ENCODE assay signal across 10 cellular contexts in genomic region chr12:120689397-120690082, GRCh38. TPM values are rescaled to one million over a fixed set of nuclear protein-coding genes. Genes with fewer than 3 reads are reported as not detected.
DNase-seq lines count a peak whose midpoint lies in the region; ATAC-seq, FAIRE-seq and TF ChIP-seq lines count a peak whose summit lies in the region.
"Had no signal": no experiment of that assay in that cellular context is flagged by ENCODE, and none has a peak within 500 bp of the region (broad histone marks: within the 10 kb centered on the region; RNA-seq: fewer than 3 reads in every experiment).

No MANE protein-coding gene starts in this region.

- no peaks in the 10 kb centered on the region for H3K27me3 Mint-ChIP-seq in CD8-positive, alpha-beta T cell (ENCODE audit: low read depth)
- H3K27me3 Mint-ChIP-seq in nephron (ENCODE audit: low read depth), result no peaks in the 10 kb centered on the region

- no peak overlapping the region for H3K4me3 ChIP-seq in CD8-positive, alpha-beta T cell (ENCODE audit: low read depth, low read length)
- H3K4me3 ChIP-seq in MG63, result peak overlapping the region; percentile 66
- peak overlapping the region; percentile 94 for H3K4me3 ChIP-seq in colonic mucosa

- H3K4me1 Mint-ChIP-seq in CD8-positive, alpha-beta T cell (ENCODE audit: low read depth), result peaks cover 59% of the 10 kb centered on the region
- H3K4me1 Mint-ChIP-seq in nephron, result peaks cover 60% of the 10 kb centered on the region

- peak overlapping the region; percentile 84 for H3K4me3 Mint-ChIP-seq in CD8-positive, alpha-beta T cell
- peak overlapping the region; percentile 88 to 97 (median 92) for H3K4me3 Mint-ChIP-seq in nephron

- no peak overlapping the region for H3K27ac Mint-ChIP-seq in CD8-positive, alpha-beta T cell
- peak overlapping the region; percentile 69 to 88 (median 80) for H3K27ac Mint-ChIP-seq in nephron

- no peak for ATAC-seq in CD8-positive, alpha-beta T cell
- no peak for ATAC-seq in HG03378 (IDR thresholded peaks at IDR 0.05; ENCODE audit: unreplicated experiment)

- DNase-seq in CD8-positive, alpha-beta T cell, result no peak
- DNase-seq in MG63 (no peak), colonic mucosa (peak; percentile 36), amniotic stem cell (lab: John Stamatoyannopoulos, UW) (no peak), H4 (ENCODE audit: low spot score) (no peak), GM19239 (ENCODE audit: insufficient read length, low spot score) (no peak)
- DNase-seq: cortex of kidney had no signal

- H3K27ac ChIP-seq in CD8-positive, alpha-beta T cell (ENCODE audit: low read depth, low read length), result no peak overlapping the region
- H3K27ac ChIP-seq in colonic mucosa, result peak overlapping the region; percentile 89
- H3K27ac ChIP-seq: RWPE1 had no signal

- TF ChIP-seq CTCF in CD8-positive, alpha-beta T cell (IDR thresholded peaks at IDR 0.05), result no peak
- TF ChIP-seq CTCF in colonic mucosa (IDR thresholded peaks at IDR 0.05) (no peak), nephron (IDR thresholded peaks at IDR 0.05; ENCODE audit: unreplicated experiment in 3 of 3) (no peak)

- CTCF ChIA-PET in CD8-positive, alpha-beta T cell (lab: Charles Lee), result interaction anchor here (0.6 to 3.4 kb wide), 3 partner anchors 9 to 525 kb away, joined by 3 to 19 read pairs (median 4); no protein-coding TSS in a partner anchor

- no peaks in the 10 kb centered on the region for H3K27me3 ChIP-seq in CD8-positive, alpha-beta T cell (ENCODE audit: insufficient read depth, low read length)
- no peaks in the 10 kb centered on the region for H3K27me3 ChIP-seq in MG63
- no peaks in the 10 kb centered on the region for H3K27me3 ChIP-seq in colonic mucosa

- no peaks in the 10 kb centered on the region for H3K9me3 Mint-ChIP-seq in CD8-positive, alpha-beta T cell
- H3K9me3 Mint-ChIP-seq in nephron, result no peaks in the 10 kb centered on the region

- H3K36me3 ChIP-seq in CD8-positive, alpha-beta T cell (ENCODE audit: insufficient read depth, low read length), result peaks cover under 1% of the 10 kb centered on the region
- H3K36me3 ChIP-seq in MG63, result peaks cover 32% of the 10 kb centered on the region
- peaks cover 6% of the 10 kb centered on the region for H3K36me3 ChIP-seq in colonic mucosa

- intact Hi-C loops in CD8-positive, alpha-beta T cell (cut with DNase I, micrococcal nuclease), result loop anchor here (5.0 kb wide), 3 partner anchors 372 to 608 kb away; partner anchors contain the start of genes CAMKK2 (in 1 of the 2) and P2RX4 (in 1 of the 2)
- intact Hi-C loops in colonic mucosa (cut with DNase I), result no loop called here

- H3K4me1 ChIP-seq in CD8-positive, alpha-beta T cell (ENCODE audit: insufficient read depth, low read length), result peaks cover 29% of the 10 kb centered on the region
- H3K4me1 ChIP-seq in colonic mucosa, result peaks cover 18% of the 10 kb centered on the region

- FAIRE-seq in GM19239 (lab: Jason Lieb, UNC), result no peak

- POLR2A ChIA-PET in CD8-positive, alpha-beta T cell (lab: Charles Lee), result no interaction called here

- peaks cover 22% of the 10 kb centered on the region for H3K36me3 Mint-ChIP-seq in CD8-positive, alpha-beta T cell
- peaks cover 21% of the 10 kb centered on the region for H3K36me3 Mint-ChIP-seq in nephron (ENCODE audit: low read depth)

- H3K9me3 ChIP-seq in CD8-positive, alpha-beta T cell (ENCODE audit: low read length), result no peaks in the 10 kb centered on the region
- no peaks in the 10 kb centered on the region for H3K9me3 ChIP-seq in MG63
- H3K9me3 ChIP-seq in colonic mucosa, result no peaks in the 10 kb centered on the region

- H3K9ac ChIP-seq in colonic mucosa (ENCODE audit: low read depth in 2 of 2, low read length in 2 of 2), result peak overlapping the region in 1 of 2 donors; percentile 80

RNA-seq across cellular contexts. Expression of gene MLEC, which starts 2.6 kb away (rescaled TPM):
- total RNA-seq in CD8-positive, alpha-beta T cell, result 10 to 100 TPM; 20.3 to 22.5 TPM
- total RNA-seq in MG63 (2014; rRNA removed; shearing (Covaris generic); ENCODE audit: low replicate concordance), result 128 and 143 TPM in 2 replicates
- total RNA-seq in colonic mucosa, result 100 to 1,000 TPM; 331 to 500 TPM
- 136 and 137 TPM in 2 replicates for total RNA-seq in H4 (2014; rRNA removed; shearing (Covaris generic))

RNA-seq across cellular contexts. Expression of gene UNC119B, which starts 20.7 kb away (rescaled TPM):
- total RNA-seq in CD8-positive, alpha-beta T cell, result 1 to 10 TPM; 8.1 to 8.4 TPM
- 30.8 and 43.8 TPM in 2 replicates for total RNA-seq in MG63 (2014; rRNA removed; shearing (Covaris generic); ENCODE audit: low replicate concordance)
- total RNA-seq in colonic mucosa, result 10 to 100 TPM; 22.7 to 28.3 TPM
- 14.3 and 14.4 TPM in 2 replicates for total RNA-seq in H4 (2014; rRNA removed; shearing (Covaris generic))

RNA-seq across cellular contexts. Expression of gene ACADS, which starts 36.1 kb away (rescaled TPM):
- total RNA-seq in CD8-positive, alpha-beta T cell, result 1 to 10 TPM; 7.3 to 9.1 TPM
- total RNA-seq in MG63 (2014; rRNA removed; shearing (Covaris generic); ENCODE audit: low replicate concordance), result 6.4 and 7.5 TPM in 2 replicates
- total RNA-seq in colonic mucosa, result 100 to 1,000 TPM in 1 of 2 donors, 10 to 100 TPM in 1; 86.0 to 202 TPM
- total RNA-seq in H4 (2014; rRNA removed; shearing (Covaris generic)), result 5.3 and 7.4 TPM in 2 replicates

RNA-seq across cellular contexts. Expression of gene CABP1, which starts 49.1 kb away (rescaled TPM):
- not detected for total RNA-seq in CD8-positive, alpha-beta T cell
- total RNA-seq in MG63 (2014; rRNA removed; shearing (Covaris generic); ENCODE audit: low replicate concordance), result not detected in 2 replicates
- under 1 TPM; 0.77 to 0.79 TPM for total RNA-seq in colonic mucosa
- total RNA-seq in H4 (2014; rRNA removed; shearing (Covaris generic)), result not detected in 2 replicates

Comparison
In these comparisons a context has a peak if more than half of its experiments do, and no peak if none do; other contexts are left out.
1. RNA of gene ACADS, which starts 36.1 kb away (total RNA-seq): 86.0 to 202 TPM in colonic mucosa; 7.3 to 9.1 TPM in CD8-positive, alpha-beta T cell, 6.4 to 7.5 TPM in MG63 and 5.3 to 7.4 TPM in H4; every median in the first group is over 4 times any median in the second.